Comparison of ENCODE assay signal across 1 cellular context in the genomic region with DNA sequence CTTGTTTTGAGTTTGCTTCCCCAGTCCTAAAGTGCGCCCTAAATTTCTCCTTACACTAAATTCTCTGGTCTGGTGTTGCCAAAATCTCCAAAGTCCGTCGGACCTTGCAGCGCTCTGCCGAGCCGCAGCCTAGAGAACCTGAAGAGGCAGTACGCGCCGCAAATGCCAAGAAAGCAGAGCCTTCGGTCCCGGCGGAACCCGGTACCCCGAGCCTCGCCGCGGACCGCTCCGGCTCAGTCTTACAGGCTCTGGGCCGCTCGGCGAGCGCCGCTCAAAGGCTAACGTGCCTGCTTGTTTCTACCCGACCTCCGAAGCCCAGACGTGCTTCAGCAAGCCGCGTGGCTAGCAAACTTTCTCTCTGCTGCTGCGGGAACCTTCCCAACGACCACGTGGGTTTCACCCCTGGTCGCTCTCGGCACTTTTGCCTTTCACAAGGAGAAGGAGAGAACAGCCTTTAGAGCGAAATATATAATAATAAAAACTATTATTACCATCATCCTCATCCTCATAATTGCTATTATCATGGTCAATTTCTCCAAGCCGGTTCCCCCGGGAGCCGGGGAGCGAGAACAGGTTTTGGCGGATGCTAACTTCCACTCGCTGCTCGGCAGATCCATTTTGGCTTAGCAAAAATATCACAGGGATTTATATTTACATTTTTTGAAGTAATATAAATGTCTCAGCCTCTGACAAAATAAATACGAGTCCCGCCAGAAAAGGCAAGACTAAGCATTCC.
TF ChIP-seq lines count a peak whose summit lies in the region.

No MANE protein-coding gene starts in this region.

TF ChIP-seq in neural cell, 6 proteins besides CTCF, POLR2A, EP300 and RAD21 (continued from another document):
- TF ChIP-seq, protein P1, sequence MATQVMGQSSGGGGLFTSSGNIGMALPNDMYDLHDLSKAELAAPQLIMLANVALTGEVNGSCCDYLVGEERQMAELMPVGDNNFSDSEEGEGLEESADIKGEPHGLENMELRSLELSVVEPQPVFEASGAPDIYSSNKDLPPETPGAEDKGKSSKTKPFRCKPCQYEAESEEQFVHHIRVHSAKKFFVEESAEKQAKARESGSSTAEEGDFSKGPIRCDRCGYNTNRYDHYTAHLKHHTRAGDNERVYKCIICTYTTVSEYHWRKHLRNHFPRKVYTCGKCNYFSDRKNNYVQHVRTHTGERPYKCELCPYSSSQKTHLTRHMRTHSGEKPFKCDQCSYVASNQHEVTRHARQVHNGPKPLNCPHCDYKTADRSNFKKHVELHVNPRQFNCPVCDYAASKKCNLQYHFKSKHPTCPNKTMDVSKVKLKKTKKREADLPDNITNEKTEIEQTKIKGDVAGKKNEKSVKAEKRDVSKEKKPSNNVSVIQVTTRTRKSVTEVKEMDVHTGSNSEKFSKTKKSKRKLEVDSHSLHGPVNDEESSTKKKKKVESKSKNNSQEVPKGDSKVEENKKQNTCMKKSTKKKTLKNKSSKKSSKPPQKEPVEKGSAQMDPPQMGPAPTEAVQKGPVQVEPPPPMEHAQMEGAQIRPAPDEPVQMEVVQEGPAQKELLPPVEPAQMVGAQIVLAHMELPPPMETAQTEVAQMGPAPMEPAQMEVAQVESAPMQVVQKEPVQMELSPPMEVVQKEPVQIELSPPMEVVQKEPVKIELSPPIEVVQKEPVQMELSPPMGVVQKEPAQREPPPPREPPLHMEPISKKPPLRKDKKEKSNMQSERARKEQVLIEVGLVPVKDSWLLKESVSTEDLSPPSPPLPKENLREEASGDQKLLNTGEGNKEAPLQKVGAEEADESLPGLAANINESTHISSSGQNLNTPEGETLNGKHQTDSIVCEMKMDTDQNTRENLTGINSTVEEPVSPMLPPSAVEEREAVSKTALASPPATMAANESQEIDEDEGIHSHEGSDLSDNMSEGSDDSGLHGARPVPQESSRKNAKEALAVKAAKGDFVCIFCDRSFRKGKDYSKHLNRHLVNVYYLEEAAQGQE (IDR thresholded peaks at IDR 0.05; ENCODE audit: borderline replicate concordance), result no peak
- TF ChIP-seq POLR2AphosphoS5 (IDR thresholded peaks at IDR 0.05) (no peak), SMC3 (conservative IDR thresholded peaks at IDR 0.05; ENCODE audit: poor library complexity) (no peak)
